33 cellular contexts compared by ENCODE assay signal in the genomic region with DNA sequence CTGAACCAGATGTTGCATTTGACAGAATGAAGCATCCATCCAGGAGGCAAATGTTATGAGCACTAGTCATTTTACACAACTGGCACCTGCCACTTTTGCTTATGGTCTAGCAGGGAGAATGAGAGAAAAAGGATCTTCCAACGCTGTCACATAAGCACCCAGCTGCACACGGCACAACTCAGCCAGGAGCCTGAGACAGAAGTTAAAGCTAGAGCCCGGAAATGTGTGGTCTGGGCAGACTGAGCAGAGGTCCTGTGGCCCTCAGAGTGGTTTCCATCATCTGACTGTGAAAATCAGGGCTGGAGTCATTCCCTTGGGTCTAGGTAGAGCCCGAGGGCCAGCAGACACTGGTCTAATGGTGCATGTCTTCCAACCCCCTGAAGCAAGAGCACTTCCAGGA.
"Had no signal": no experiment of that assay in that cellular context is flagged by ENCODE, and none has a peak within 500 bp of the region (broad histone marks: within the 10 kb centered on the region; RNA-seq: fewer than 3 reads in every experiment).

No MANE protein-coding gene starts in this region.

- H3K27ac ChIP-seq: brain microvascular endothelial cell, PC-9, RWPE1, VCaP had no signal

- H3K4me2 ChIP-seq: PC-9 had no signal

- H3K27me3 ChIP-seq: brain microvascular endothelial cell had no signal

- ATAC-seq: activated naive CD8-positive, alpha-beta T cell treated with anti-CD3 and anti-CD28 coated beads, Interleukin-2, amount 50 U/mL, for 24 hours; activated T-cell treated with anti-CD3 and anti-CD28 coated beads, Interleukin-2, amount 50 U/mL, for 4 hours had no signal

- H3K4me3 ChIP-seq: PC-9 had no signal

- H3K4me3 Mint-ChIP-seq: activated B cell treated with CpG ODN at 0.5 μM for 24 hours; activated CD4-positive, alpha-beta memory T cell treated with anti-CD3 and anti-CD28 coated beads for 36 hours; activated naive CD4-positive, alpha-beta T cell treated with anti-CD3 and anti-CD28 coated beads, Interleukin-2, amount 10 ng/mL, durations not matched to agents 7 days and 5 days; activated naive CD8-positive, alpha-beta T cell; activated naive CD8-positive, alpha-beta T cell treated with anti-CD3 and anti-CD28 coated beads, Interleukin-2, amount 50 U/mL, for 24 hours; activated T-cell treated with anti-CD3 and anti-CD28 coated beads, Interleukin-2, amount 50 U/mL, for 4 hours; activated T-helper 1 cell treated with anti-CD3 and anti-CD28 coated beads, Interleukin-12 subunit alpha, Interleukin-12 subunit beta, Interleukin-2, Interleukin-4 antibody, amounts not matched to agents 30 ng/mL and 10 ng/mL and 1 ng/mL, durations not matched to agents 14 hours and 24 hours and 36 hours had no signal

- H3K36me3 Mint-ChIP-seq: activated CD4-positive, alpha-beta memory T cell treated with anti-CD3 and anti-CD28 coated beads for 36 hours; activated naive CD4-positive, alpha-beta T cell treated with anti-CD3 and anti-CD28 coated beads, Interleukin-2, amount 10 ng/mL, durations not matched to agents 7 days and 5 days; activated naive CD8-positive, alpha-beta T cell had no signal

- DNase-seq: activated B cell treated with CpG ODN at 0.5 μM for 24 hours; activated CD4-positive, alpha-beta memory T cell treated with anti-CD3 and anti-CD28 coated beads for 36 hours; activated CD4-positive, alpha-beta T cell treated with anti-CD3 and anti-CD28 coated beads for 4 hours; activated CD4-positive, alpha-beta T cell treated with anti-CD3 and anti-CD28 coated beads, Interleukin-2, amount 50 U/mL, for 1 hour; activated CD4-positive, CD25-positive, alpha-beta regulatory T cell treated with anti-CD3 and anti-CD28 coated beads, Interleukin-2, amount 50 U/mL, for 72 hours; activated CD8-positive, alpha-beta memory T cell treated with anti-CD3 and anti-CD28 coated beads, Interleukin-2, amount 50 U/mL, for 4 hours; activated gamma-delta T cell treated with Interleukin-2 at 50 U/mL for 16 hours; activated naive CD4-positive, alpha-beta T cell treated with anti-CD3 and anti-CD28 coated beads, Interleukin-2, amount 10 ng/mL, durations not matched to agents 7 days and 5 days; activated naive CD8-positive, alpha-beta T cell treated with anti-CD3 and anti-CD28 coated beads, Interleukin-2, amount 50 U/mL, for 24 hours; activated T-cell treated with anti-CD3 and anti-CD28 coated beads for 4 hours; activated T-cell treated with anti-CD3 and anti-CD28 coated beads, Interleukin-2, amount 50 U/mL, for 4 hours; aorta; brain microvascular endothelial cell; NCI-H1105; NCI-H1417 treated with DMSO at 0.1 percent for 48 hours; NCI-H187 treated with DMSO at 0.1 percent for 48 hours; NCI-H2081; NCI-H2171 treated with DMSO at 0.1 percent for 48 hours; NCI-H2227 treated with DMSO at 0.1 percent for 48 hours; NCI-H446 treated with DMSO at 0.1 percent for 48 hours; NCI-H524; NCI-H69; NCI-H82; PC-9; Right ventricle myocardium superior; SW 1271; T-helper 1 cell; T-helper 2 cell; T-helper 9 cell had no signal

- H3K4me1 Mint-ChIP-seq: activated B cell treated with CpG ODN at 0.5 μM for 24 hours; activated naive CD4-positive, alpha-beta T cell treated with anti-CD3 and anti-CD28 coated beads, Interleukin-2, amount 10 ng/mL, durations not matched to agents 7 days and 5 days had no signal

- H3K27ac Mint-ChIP-seq: activated B cell treated with CpG ODN at 0.5 μM for 24 hours; activated CD4-positive, alpha-beta memory T cell treated with anti-CD3 and anti-CD28 coated beads for 36 hours; activated naive CD4-positive, alpha-beta T cell treated with anti-CD3 and anti-CD28 coated beads, Interleukin-2, amount 10 ng/mL, durations not matched to agents 7 days and 5 days; activated naive CD8-positive, alpha-beta T cell; activated naive CD8-positive, alpha-beta T cell treated with anti-CD3 and anti-CD28 coated beads, Interleukin-2, amount 50 U/mL, for 24 hours; activated T-helper 1 cell treated with anti-CD3 and anti-CD28 coated beads, Interleukin-12 subunit alpha, Interleukin-12 subunit beta, Interleukin-2, Interleukin-4 antibody, amounts not matched to agents 30 ng/mL and 10 ng/mL and 1 ng/mL, durations not matched to agents 14 hours and 24 hours and 36 hours had no signal

- H3K27me3 Mint-ChIP-seq: activated B cell treated with CpG ODN at 0.5 μM for 24 hours; activated CD4-positive, alpha-beta memory T cell treated with anti-CD3 and anti-CD28 coated beads for 36 hours; activated naive CD4-positive, alpha-beta T cell treated with anti-CD3 and anti-CD28 coated beads, Interleukin-2, amount 10 ng/mL, durations not matched to agents 7 days and 5 days; activated naive CD8-positive, alpha-beta T cell; activated naive CD8-positive, alpha-beta T cell treated with anti-CD3 and anti-CD28 coated beads, Interleukin-2, amount 50 U/mL, for 24 hours had no signal

- H3K9me3 Mint-ChIP-seq: activated B cell treated with CpG ODN at 0.5 μM for 24 hours; activated CD4-positive, alpha-beta memory T cell treated with anti-CD3 and anti-CD28 coated beads for 36 hours; activated naive CD4-positive, alpha-beta T cell treated with anti-CD3 and anti-CD28 coated beads, Interleukin-2, amount 10 ng/mL, durations not matched to agents 7 days and 5 days; activated naive CD8-positive, alpha-beta T cell treated with anti-CD3 and anti-CD28 coated beads, Interleukin-2, amount 50 U/mL, for 24 hours; activated T-cell treated with anti-CD3 and anti-CD28 coated beads, Interleukin-2, amount 50 U/mL, for 4 hours; activated T-helper 1 cell treated with anti-CD3 and anti-CD28 coated beads, Interleukin-12 subunit alpha, Interleukin-12 subunit beta, Interleukin-2, Interleukin-4 antibody, amounts not matched to agents 30 ng/mL and 10 ng/mL and 1 ng/mL, durations not matched to agents 14 hours and 24 hours and 36 hours had no signal
